10 cellular contexts compared by ENCODE assay signal in genomic region chr1:147246910-147247655, GRCh38. TPM values are rescaled to one million over a fixed set of nuclear protein-coding genes. Genes with fewer than 3 reads are reported as not detected.
DNase-seq lines count a peak whose midpoint lies in the region; ATAC-seq, FAIRE-seq and TF ChIP-seq lines count a peak whose summit lies in the region.
"Had no signal": no experiment of that assay in that cellular context is flagged by ENCODE, and none has a peak within 500 bp of the region (broad histone marks: within the 10 kb centered on the region; RNA-seq: fewer than 3 reads in every experiment).

No MANE protein-coding gene starts in this region.

- H3K4me3 Mint-ChIP-seq in activated T-cell treated with anti-CD3 and anti-CD28 coated beads, Interleukin-2, amount 50 U/mL, for 24 hours, result no peak overlapping the region
- H3K4me3 Mint-ChIP-seq in activated T-cell treated with anti-CD3 and anti-CD28 coated beads, Interleukin-2, amount 50 U/mL, for 4 hours, result no peak overlapping the region
- H3K4me3 Mint-ChIP-seq in endothelial cell (ENCODE audit: unreplicated experiment), result no peak overlapping the region
- H3K4me3 Mint-ChIP-seq in stimulated activated memory B cell treated with anti-CD40 and anti-IgM and Interleukin-4, amounts not matched to agents 10 μg/mL and 1 μg/mL and 100 μg/mL, for 72 hours, result no peak overlapping the region
- no peak overlapping the region for H3K4me3 Mint-ChIP-seq in activated CD4-positive, alpha-beta memory T cell treated with anti-CD3 and anti-CD28 coated beads, Interleukin-2, amount 10 ng/mL, durations not matched to agents 7 days and 5 days
- H3K4me3 Mint-ChIP-seq: natural killer cell; T-helper 2 cell treated with Interferon-gamma antibody and Interleukin-4, amounts not matched to agents 5 μg/mL and 100 μg/mL, for 36 hours had no signal

- CTCF ChIA-PET in activated CD4-positive, alpha-beta memory T cell treated with anti-CD3 and anti-CD28 coated beads, Interleukin-2, amount 10 ng/mL, durations not matched to agents 7 days and 5 days (lab: Charles Lee), result interaction anchor here (1.1 kb wide), 1 partner anchor 25 kb away, joined by 5 read pairs; no protein-coding TSS in a partner anchor

- H3K9me3 Mint-ChIP-seq in activated T-cell treated with anti-CD3 and anti-CD28 coated beads, Interleukin-2, amount 50 U/mL, for 24 hours, result no peaks in the 10 kb centered on the region
- no peaks in the 10 kb centered on the region for H3K9me3 Mint-ChIP-seq in activated T-cell treated with anti-CD3 and anti-CD28 coated beads, Interleukin-2, amount 50 U/mL, for 4 hours
- H3K9me3 Mint-ChIP-seq in endothelial cell (ENCODE audit: unreplicated experiment), result no peaks in the 10 kb centered on the region
- peaks cover 2% of the 10 kb centered on the region for H3K9me3 Mint-ChIP-seq in stimulated activated memory B cell treated with anti-CD40 and anti-IgM and Interleukin-4, amounts not matched to agents 10 μg/mL and 1 μg/mL and 100 μg/mL, for 72 hours
- no peaks in the 10 kb centered on the region for H3K9me3 Mint-ChIP-seq in activated CD4-positive, alpha-beta memory T cell treated with anti-CD3 and anti-CD28 coated beads, Interleukin-2, amount 10 ng/mL, durations not matched to agents 7 days and 5 days
- H3K9me3 Mint-ChIP-seq: natural killer cell; T-helper 2 cell treated with Interferon-gamma antibody and Interleukin-4, amounts not matched to agents 5 μg/mL and 100 μg/mL, for 36 hours had no signal

- peak overlapping the region; percentile 2 for H3K27ac Mint-ChIP-seq in activated T-cell treated with anti-CD3 and anti-CD28 coated beads, Interleukin-2, amount 50 U/mL, for 24 hours
- peak overlapping the region; percentile 32 for H3K27ac Mint-ChIP-seq in endothelial cell (ENCODE audit: unreplicated experiment)
- H3K27ac Mint-ChIP-seq in stimulated activated memory B cell treated with anti-CD40 and anti-IgM and Interleukin-4, amounts not matched to agents 10 μg/mL and 1 μg/mL and 100 μg/mL, for 72 hours, result peak overlapping the region; percentile 11
- H3K27ac Mint-ChIP-seq in activated CD4-positive, alpha-beta memory T cell treated with anti-CD3 and anti-CD28 coated beads, Interleukin-2, amount 10 ng/mL, durations not matched to agents 7 days and 5 days, result no peak overlapping the region
- H3K27ac Mint-ChIP-seq: T-helper 2 cell treated with Interferon-gamma antibody and Interleukin-4, amounts not matched to agents 5 μg/mL and 100 μg/mL, for 36 hours had no signal

- TF ChIP-seq CTCF in endothelial cell (IDR thresholded peaks at IDR 0.05; ENCODE audit: unreplicated experiment), result no peak

- peaks cover 35% of the 10 kb centered on the region for H3K36me3 Mint-ChIP-seq in activated T-cell treated with anti-CD3 and anti-CD28 coated beads, Interleukin-2, amount 50 U/mL, for 24 hours (ENCODE audit: low read depth)
- H3K36me3 Mint-ChIP-seq in activated T-cell treated with anti-CD3 and anti-CD28 coated beads, Interleukin-2, amount 50 U/mL, for 4 hours (ENCODE audit: insufficient read depth), result peaks cover 11% of the 10 kb centered on the region
- peaks cover 3% of the 10 kb centered on the region for H3K36me3 Mint-ChIP-seq in endothelial cell (ENCODE audit: low read depth, unreplicated experiment)
- peaks cover 12% of the 10 kb centered on the region for H3K36me3 Mint-ChIP-seq in stimulated activated memory B cell treated with anti-CD40 and anti-IgM and Interleukin-4, amounts not matched to agents 10 μg/mL and 1 μg/mL and 100 μg/mL, for 72 hours
- H3K36me3 Mint-ChIP-seq in activated CD4-positive, alpha-beta memory T cell treated with anti-CD3 and anti-CD28 coated beads, Interleukin-2, amount 10 ng/mL, durations not matched to agents 7 days and 5 days (ENCODE audit: low read depth), result peaks cover 26% of the 10 kb centered on the region
- H3K36me3 Mint-ChIP-seq: natural killer cell had no signal

- no peaks in the 10 kb centered on the region for H3K27me3 Mint-ChIP-seq in activated T-cell treated with anti-CD3 and anti-CD28 coated beads, Interleukin-2, amount 50 U/mL, for 24 hours
- H3K27me3 Mint-ChIP-seq in activated T-cell treated with anti-CD3 and anti-CD28 coated beads, Interleukin-2, amount 50 U/mL, for 4 hours (ENCODE audit: low read depth), result no peaks in the 10 kb centered on the region
- peaks cover 1% of the 10 kb centered on the region for H3K27me3 Mint-ChIP-seq in endothelial cell (ENCODE audit: unreplicated experiment)
- H3K27me3 Mint-ChIP-seq in stimulated activated memory B cell treated with anti-CD40 and anti-IgM and Interleukin-4, amounts not matched to agents 10 μg/mL and 1 μg/mL and 100 μg/mL, for 72 hours, result no peaks in the 10 kb centered on the region
- no peaks in the 10 kb centered on the region for H3K27me3 Mint-ChIP-seq in activated CD4-positive, alpha-beta memory T cell treated with anti-CD3 and anti-CD28 coated beads, Interleukin-2, amount 10 ng/mL, durations not matched to agents 7 days and 5 days

- H3K4me1 Mint-ChIP-seq in activated T-cell treated with anti-CD3 and anti-CD28 coated beads, Interleukin-2, amount 50 U/mL, for 24 hours (ENCODE audit: low read depth), result peaks cover 61% of the 10 kb centered on the region
- peaks cover 58% of the 10 kb centered on the region for H3K4me1 Mint-ChIP-seq in activated T-cell treated with anti-CD3 and anti-CD28 coated beads, Interleukin-2, amount 50 U/mL, for 4 hours (ENCODE audit: low read depth)
- peaks cover 43% of the 10 kb centered on the region for H3K4me1 Mint-ChIP-seq in endothelial cell (ENCODE audit: unreplicated experiment)
- peaks cover 69% of the 10 kb centered on the region for H3K4me1 Mint-ChIP-seq in stimulated activated memory B cell treated with anti-CD40 and anti-IgM and Interleukin-4, amounts not matched to agents 10 μg/mL and 1 μg/mL and 100 μg/mL, for 72 hours
- H3K4me1 Mint-ChIP-seq in activated CD4-positive, alpha-beta memory T cell treated with anti-CD3 and anti-CD28 coated beads, Interleukin-2, amount 10 ng/mL, durations not matched to agents 7 days and 5 days, result peaks cover 61% of the 10 kb centered on the region

- DNase-seq in activated T-cell treated with anti-CD3 and anti-CD28 coated beads, Interleukin-2, amount 50 U/mL, for 24 hours, result no peak
- DNase-seq in activated T-cell treated with anti-CD3 and anti-CD28 coated beads, Interleukin-2, amount 50 U/mL, for 4 hours, result no peak
- DNase-seq in NCI-H82 treated with DMSO at 0.1 percent for 48 hours (lab: John Stamatoyannopoulos, UW; ENCODE audit: unreplicated experiment), result peak; percentile 35
- DNase-seq in endothelial cell (ENCODE audit: low spot score), result no peak
- no peak for DNase-seq in activated CD4-positive, alpha-beta memory T cell treated with anti-CD3 and anti-CD28 coated beads, Interleukin-2, amount 10 ng/mL, durations not matched to agents 7 days and 5 days
- DNase-seq in HTR-8/SVneo (ENCODE audit: insufficient read length, low spot score), result no peak
- DNase-seq in stimulated activated CD8-positive, alpha-beta memory T cell treated with anti-CD3 and anti-CD28 coated beads, Interleukin-4, amount 100 ng/mL, for 48 hours, result no peak
- DNase-seq: natural killer cell had no signal

- no peak for ATAC-seq in activated T-cell treated with anti-CD3 and anti-CD28 coated beads, Interleukin-2, amount 50 U/mL, for 4 hours
- ATAC-seq in stimulated activated memory B cell treated with anti-CD40 and anti-IgM and Interleukin-4, amounts not matched to agents 10 μg/mL and 1 μg/mL and 100 μg/mL, for 72 hours, result no peak
- ATAC-seq: natural killer cell had no signal

- POLR2A ChIA-PET in activated CD4-positive, alpha-beta memory T cell treated with anti-CD3 and anti-CD28 coated beads, Interleukin-2, amount 10 ng/mL, durations not matched to agents 7 days and 5 days (lab: Charles Lee), result no interaction called here

- no peak for FAIRE-seq in HTR-8/SVneo (lab: Jason Lieb, UNC)

RNA-seq across cellular contexts. Expression of gene CHD1L, which starts 4.6 kb away (rescaled TPM):
- 10 to 100 TPM; 45.4 to 55.1 (median 48.4) TPM for total RNA-seq in activated T-cell treated with anti-CD3 and anti-CD28 coated beads, Interleukin-2, amount 50 U/mL, for 4 hours
- total RNA-seq in endothelial cell (ENCODE audit: unreplicated experiment), result 88.2 TPM
- total RNA-seq in activated CD4-positive, alpha-beta memory T cell treated with anti-CD3 and anti-CD28 coated beads, Interleukin-2, amount 10 ng/mL, durations not matched to agents 7 days and 5 days, result 10 to 100 TPM; 70.0 to 70.9 TPM

RNA-seq across cellular contexts. Expression of gene FMO5, which starts 21.9 kb away (rescaled TPM):
- under 1 TPM in 2 of 3 donors, not detected in 1; 0.20 to 0.22 TPM for total RNA-seq in activated T-cell treated with anti-CD3 and anti-CD28 coated beads, Interleukin-2, amount 50 U/mL, for 4 hours
- total RNA-seq in endothelial cell (ENCODE audit: unreplicated experiment), result 1.6 TPM
- total RNA-seq in activated CD4-positive, alpha-beta memory T cell treated with anti-CD3 and anti-CD28 coated beads, Interleukin-2, amount 10 ng/mL, durations not matched to agents 7 days and 5 days, result under 1 TPM; 0.53 to 0.73 TPM
